Comparison of ENCODE assay signal across 8 cellular contexts in genomic region chr1:25905680-25906643, GRCh38. TPM values are rescaled to one million over a fixed set of nuclear protein-coding genes. Genes with fewer than 3 reads are reported as not detected.
DNase-seq lines count a peak whose midpoint lies in the region; ATAC-seq and TF ChIP-seq lines count a peak whose summit lies in the region.

STMN1 (minus strand) TSS chr1:25906419; CDS start chr1:25904676, 1,743 bp downstream.

- under 1% methylated on average over 102 of the region's 102 CpGs for WGBS in right cardiac atrium
- 1% methylated on average over 92 to 102 of the region's 102 CpGs for WGBS in aorta, 2 donors

- H3K9me3 Mint-ChIP-seq in T-helper 2 cell treated with Interferon-gamma antibody and Interleukin-4, amounts not matched to agents 5 μg/mL and 100 μg/mL, for 36 hours = no peaks in the 10 kb centered on the region

- ATAC-seq in HG02840 (IDR thresholded peaks at IDR 0.05; ENCODE audit: low FRiP score, unreplicated experiment) = peak; percentile 68
- peak; percentile 95 to 96 for ATAC-seq in right cardiac atrium
- ATAC-seq in aorta (ENCODE audit: low FRiP score) = peak; percentile 94

- H3K27ac Mint-ChIP-seq in T-helper 2 cell treated with Interferon-gamma antibody and Interleukin-4, amounts not matched to agents 5 μg/mL and 100 μg/mL, for 36 hours = peak within 1 kb of the TSS; percentile 94

- H3K27me3 Mint-ChIP-seq in T-helper 2 cell treated with Interferon-gamma antibody and Interleukin-4, amounts not matched to agents 5 μg/mL and 100 μg/mL, for 36 hours (ENCODE audit: low read depth) = peaks cover 25% of the 10 kb centered on the region

- DNase-seq in GM13977 (ENCODE audit: low spot score) (peak; percentile 93), NCI-H1694 (lab: John Stamatoyannopoulos, UW) (peak; percentile 87), ascending aorta (ENCODE audit: low spot score in 2 of 2) (peak; percentile 68 to 94), right cardiac atrium (peak; percentile 89 to 96 (median 96)), renal cortical epithelial cell (ENCODE audit: low read depth) (peak; percentile 57), aorta (peak; percentile 93 to 96)
- peak; percentile 85 for DNase-seq in T-helper 2 cell treated with Interferon-gamma antibody and Interleukin-4, amounts not matched to agents 5 μg/mL and 100 μg/mL, for 36 hours (ENCODE audit: low spot score)

- H3K4me3 ChIP-seq in ascending aorta (peak within 1 kb of the TSS; percentile 74 to 90), right cardiac atrium (ENCODE audit: low read length) (peak within 1 kb of the TSS; percentile 73), aorta (ENCODE audit: low read length in 2 of 2) (peak within 1 kb of the TSS; percentile 82 to 86)

- peak within 1 kb of the TSS; percentile 93 for H3K4me3 Mint-ChIP-seq in T-helper 2 cell treated with Interferon-gamma antibody and Interleukin-4, amounts not matched to agents 5 μg/mL and 100 μg/mL, for 36 hours

- in situ Hi-C loops in GM13977 (cut with MboI; ENCODE audit: low pct_unique_long_range_greater_than_20kb, low sequenced_read_pairs, unreplicated experiment) = no loop called here

- H3K36me3 Mint-ChIP-seq in T-helper 2 cell treated with Interferon-gamma antibody and Interleukin-4, amounts not matched to agents 5 μg/mL and 100 μg/mL, for 36 hours (ENCODE audit: low read depth) = peaks cover 32% of the 10 kb centered on the region

- TF ChIP-seq CTCF in GM13977 (IDR thresholded peaks at IDR 0.05; ENCODE audit: extremely low read depth, insufficient read depth, missing control alignments) = no peak
- no peak for TF ChIP-seq CTCF in ascending aorta (IDR thresholded peaks at IDR 0.05)

- H3K36me3 ChIP-seq in ascending aorta (peaks cover 0 to under 1% of the 10 kb centered on the region in 2 donors), aorta (ENCODE audit: control insufficient read depth in 1 of 2, insufficient read depth in 2 of 2, low read length in 1 of 2) (no peaks in the 10 kb centered on the region)

- H3K4me1 ChIP-seq in ascending aorta (peaks cover 0 to 13% of the 10 kb centered on the region in 2 donors), right cardiac atrium (ENCODE audit: control insufficient read depth, insufficient read depth, low read length) (no peaks in the 10 kb centered on the region), aorta (ENCODE audit: control insufficient read depth in 1 of 2, insufficient read depth in 2 of 2, low read length in 2 of 2) (no peaks in the 10 kb centered on the region)

- H3K4me1 Mint-ChIP-seq in T-helper 2 cell treated with Interferon-gamma antibody and Interleukin-4, amounts not matched to agents 5 μg/mL and 100 μg/mL, for 36 hours (ENCODE audit: low read depth) = peaks cover 36% of the 10 kb centered on the region

- H3K27ac ChIP-seq in ascending aorta (peak within 1 kb of the TSS; percentile 65 to 66), right cardiac atrium (ENCODE audit: low read length) (no peak within 1 kb of the TSS), aorta (ENCODE audit: low read depth in 1 of 2, low read length in 2 of 2) (peak within 1 kb of the TSS in 1 of 2 donors; percentile 25)

- H3K9me3 ChIP-seq in ascending aorta (no peaks in the 10 kb centered on the region), right cardiac atrium (ENCODE audit: control insufficient read depth, low read length) (no peaks in the 10 kb centered on the region), aorta (ENCODE audit: control insufficient read depth, low read length) (no peaks in the 10 kb centered on the region)

- intact Hi-C loops in ascending aorta (cut with DNase I) (loop anchor here (1.0 to 10.0 kb wide), 4 partner anchors 92 to 671 kb away; partner anchors contain the start of genes C1orf232, CEP85, PAFAH2 and SYF2), right cardiac atrium (cut with DNase I) (no loop called here), aorta (cut with DNase I) (loop anchor here in 1 of 2 donors (2.0 kb wide), 2 partner anchors 17 to 93 kb away; partner anchors contain the start of gene PAFAH2)

- H3K27me3 ChIP-seq in ascending aorta (no peaks in the 10 kb centered on the region), right cardiac atrium (ENCODE audit: control insufficient read depth, insufficient read depth) (no peaks in the 10 kb centered on the region), aorta (ENCODE audit: control insufficient read depth in 1 of 2, insufficient read depth in 2 of 2, low read length in 1 of 2) (no peaks in the 10 kb centered on the region)

RNA-seq across cellular contexts. Expression of gene STMN1, which starts in this region (rescaled TPM):
- total RNA-seq in ascending aorta = 16.8 TPM
- 10 to 100 TPM; 10.3 to 20.2 (median 16.0) TPM for total RNA-seq in right cardiac atrium
- polyA plus RNA-seq in right cardiac atrium = 20.7 TPM
- total RNA-seq in renal cortical epithelial cell = 69.2 and 143 TPM in 2 replicates
- total RNA-seq in aorta = 10 to 100 TPM; 34.5 to 37.6 TPM
- polyA plus RNA-seq in aorta = 10 to 100 TPM; 28.2 to 56.1 TPM
